15 cellular contexts compared by ENCODE assay signal in the genomic region with DNA sequence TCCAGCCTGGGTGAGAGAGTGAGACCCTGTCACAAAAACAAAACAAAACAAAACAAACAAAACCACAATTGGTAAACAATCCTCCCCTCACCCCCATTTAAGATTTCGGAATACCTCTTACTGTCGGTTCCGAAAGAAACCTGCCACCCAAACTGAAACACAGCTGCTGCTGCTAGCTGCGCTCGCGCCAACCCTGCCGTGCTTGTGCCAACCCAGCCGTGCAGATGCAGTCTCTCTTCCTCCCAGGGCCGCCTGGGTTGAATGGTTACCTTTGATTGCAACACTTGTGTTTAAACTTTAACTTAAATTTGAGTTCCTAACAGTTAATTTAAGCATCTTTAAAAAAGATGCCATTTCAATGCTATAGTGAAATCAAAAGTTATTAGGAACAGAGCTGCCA.
"Had no signal": no experiment of that assay in that cellular context is flagged by ENCODE, and none has a peak within 500 bp of the region (broad histone marks: within the 10 kb centered on the region; RNA-seq: fewer than 3 reads in every experiment).

No MANE protein-coding gene starts in this region.

- H3K9me3 ChIP-seq: neutrophil, thoracic aorta, vagina had no signal

- H3K4me3 Mint-ChIP-seq: activated CD4-positive, alpha-beta memory T cell treated with anti-CD3 and anti-CD28 coated beads for 36 hours; activated naive CD8-positive, alpha-beta T cell treated with anti-CD3 and anti-CD28 coated beads for 36 hours; activated T-cell treated with anti-CD3 and anti-CD28 coated beads, Interleukin-2, amount 50 U/mL, for 72 hours; stimulated activated naive CD8-positive, alpha-beta T cell treated with anti-CD3 and anti-CD28 coated beads, Interleukin-15, Interleukin-2, amounts not matched to agents 100 ng/mL and 50 ng/mL, for 24 hours had no signal

- H3K27ac Mint-ChIP-seq: activated CD4-positive, alpha-beta memory T cell treated with anti-CD3 and anti-CD28 coated beads for 36 hours; activated naive CD8-positive, alpha-beta T cell treated with anti-CD3 and anti-CD28 coated beads for 36 hours; activated T-cell treated with anti-CD3 and anti-CD28 coated beads, Interleukin-2, amount 50 U/mL, for 72 hours; stimulated activated naive CD8-positive, alpha-beta T cell treated with anti-CD3 and anti-CD28 coated beads, Interleukin-15, Interleukin-2, amounts not matched to agents 100 ng/mL and 50 ng/mL, for 24 hours had no signal

- H3K27me3 ChIP-seq: foreskin keratinocyte, neutrophil, vagina had no signal

- H3K27me3 Mint-ChIP-seq: activated CD4-positive, alpha-beta memory T cell treated with anti-CD3 and anti-CD28 coated beads for 36 hours; activated naive CD8-positive, alpha-beta T cell treated with anti-CD3 and anti-CD28 coated beads for 36 hours; naive B cell; stimulated activated naive CD8-positive, alpha-beta T cell treated with anti-CD3 and anti-CD28 coated beads, Interleukin-15, Interleukin-2, amounts not matched to agents 100 ng/mL and 50 ng/mL, for 24 hours had no signal

- ATAC-seq: activated T-cell treated with anti-CD3 and anti-CD28 coated beads, Interleukin-2, amount 50 U/mL, for 72 hours; foreskin keratinocyte had no signal

- FAIRE-seq: endometrium, islet of Langerhans had no signal

- H3K4me3 ChIP-seq: thoracic aorta, vagina had no signal

- DNase-seq: activated CD4-positive, alpha-beta memory T cell treated with anti-CD3 and anti-CD28 coated beads for 36 hours; activated gamma-delta T cell treated with Interleukin-2 at 50 U/mL for 16 hours; activated naive CD8-positive, alpha-beta T cell treated with anti-CD3 and anti-CD28 coated beads for 36 hours; activated T-cell treated with anti-CD3 and anti-CD28 coated beads, Interleukin-2, amount 50 U/mL, for 72 hours; foreskin keratinocyte; midbrain; naive B cell; stimulated activated CD4-positive, alpha-beta T cell treated with anti-CD3 and anti-CD28 coated beads, Interleukin-12 subunit alpha, Interleukin-12 subunit beta, amount 100 ng/mL, for 4 hours; T-helper 9 cell had no signal

- H3K27ac ChIP-seq: foreskin keratinocyte, neutrophil, vagina had no signal

- H3K9me3 Mint-ChIP-seq: activated CD4-positive, alpha-beta memory T cell treated with anti-CD3 and anti-CD28 coated beads for 36 hours; activated naive CD8-positive, alpha-beta T cell treated with anti-CD3 and anti-CD28 coated beads for 36 hours; activated T-cell treated with anti-CD3 and anti-CD28 coated beads, Interleukin-2, amount 50 U/mL, for 72 hours; stimulated activated naive CD8-positive, alpha-beta T cell treated with anti-CD3 and anti-CD28 coated beads, Interleukin-15, Interleukin-2, amounts not matched to agents 100 ng/mL and 50 ng/mL, for 24 hours had no signal
